Comparison of ENCODE assay signal across 9 cellular contexts in genomic region chr1:39407496-39407888, GRCh38.
DNase-seq lines count a peak whose midpoint lies in the region; TF ChIP-seq lines count a peak whose summit lies in the region.
"Had no signal": no experiment of that assay in that cellular context is flagged by ENCODE, and none has a peak within 500 bp of the region (broad histone marks: within the 10 kb centered on the region; RNA-seq: fewer than 3 reads in every experiment).

No MANE protein-coding gene starts in this region.

- H3K27ac ChIP-seq in RWPE1 (peak overlapping the region; percentile 90; the same call in 1 of the 2 replicates), skeletal muscle tissue (ENCODE audit: low read depth, low read length) (peak overlapping the region; percentile 84)

- no peaks in the 10 kb centered on the region for H3K27me3 ChIP-seq in skeletal muscle tissue (ENCODE audit: control insufficient read depth in 3 of 3, insufficient read depth in 3 of 3, low read length in 3 of 3)

- H3K9me3 ChIP-seq in skeletal muscle tissue (ENCODE audit: control insufficient read depth in 3 of 3, low read length in 3 of 3), result no peaks in the 10 kb centered on the region

- POLR2A ChIA-PET in RWPE1 (lab: Yijun Ruan, JAX; ENCODE audit: low non-redundant PET), result no interaction called here

- DNase-seq in DMS 273 (lab: John Stamatoyannopoulos, UW; ENCODE audit: unreplicated experiment), result peak; percentile 92
- DNase-seq in DMS 273 treated with DMSO at 0.1 percent for 48 hours (lab: John Stamatoyannopoulos, UW), result no peak
- DNase-seq in RWPE1 (ENCODE audit: low spot score), result no peak
- DNase-seq in fibroblast of the aortic adventitia (ENCODE audit: low read depth), result no peak
- DNase-seq in NCI-H2081 treated with DMSO at 0.1 percent for 48 hours (lab: John Stamatoyannopoulos, UW), result no peak
- no peak for DNase-seq in AG08396 (ENCODE audit: low spot score)
- no peak for DNase-seq in OCI-M2 (lab: John Stamatoyannopoulos, UW; ENCODE audit: unreplicated experiment)
- DNase-seq: activated CD4-positive, alpha-beta T cell treated with anti-CD3 and anti-CD28 coated beads, Interleukin-2, amount 50 U/mL, for 48 hours had no signal

- H3K9ac ChIP-seq in skeletal muscle tissue (ENCODE audit: low read depth in 1 of 3, low read length in 3 of 3), result peak overlapping the region in 2 of 3 donors; percentile 84 to 88

- H3K4me3 ChIP-seq in fibroblast of the aortic adventitia (ENCODE audit: low read depth, low read length) (peak overlapping the region; percentile 74), skeletal muscle tissue (ENCODE audit: low read length in 3 of 3) (peak overlapping the region; percentile 4 to 83 (median 71))

- TF ChIP-seq CTCF in RWPE1 (conservative IDR thresholded peaks at IDR 0.05; ENCODE audit: low read depth) (no peak), fibroblast of the aortic adventitia (IDR thresholded peaks at IDR 0.05; ENCODE audit: insufficient read depth, low read length) (no peak)

- no peaks in the 10 kb centered on the region for H3K36me3 ChIP-seq in skeletal muscle tissue (ENCODE audit: control insufficient read depth in 3 of 3, insufficient read depth in 3 of 3, low read length in 3 of 3)

- peaks cover 42 to 57% (median 47%) of the 10 kb centered on the region in 3 donors for H3K4me1 ChIP-seq in skeletal muscle tissue (ENCODE audit: control insufficient read depth in 3 of 3, insufficient read depth in 3 of 3, low read length in 3 of 3)

- CTCF ChIA-PET in RWPE1 (lab: Yijun Ruan, JAX), result interaction anchor here (1.2 kb wide), 1 partner anchor 33 kb away, joined by 4 read pairs; no protein-coding TSS in a partner anchor
